ENCODE assay signal across 1 cellular context in genomic region chr7:51000956-51001355, GRCh38.
TF ChIP-seq lines count a peak whose summit lies in the region.

No MANE protein-coding gene starts in this region.

TF ChIP-seq in GM23338, 12 proteins besides CTCF, POLR2A, EP300 and RAD21 (continued from another document):
- no peak for TF ChIP-seq ETS1 (IDR thresholded peaks at IDR 0.05)
- no peak for TF ChIP-seq EZH2phosphoT487 (IDR thresholded peaks at IDR 0.05; ENCODE audit: unreplicated experiment)
- TF ChIP-seq REST (IDR thresholded peaks at IDR 0.05; ENCODE audit: unreplicated experiment) = no peak
- TF ChIP-seq POLR2AphosphoS5 (IDR thresholded peaks at IDR 0.05; ENCODE audit: low read depth) = no peak
- no peak for TF ChIP-seq EZH2 (IDR thresholded peaks at IDR 0.05; ENCODE audit: low read depth, unreplicated experiment)
- no peak for TF ChIP-seq ZNF331 (CRISPR knock-in tag; IDR thresholded peaks at IDR 0.05; ENCODE audit: low read depth)
- no peak for TF ChIP-seq STAT1 (IDR thresholded peaks at IDR 0.05; ENCODE audit: unreplicated experiment)
